11 cellular contexts compared by ENCODE assay signal in the genomic region with DNA sequence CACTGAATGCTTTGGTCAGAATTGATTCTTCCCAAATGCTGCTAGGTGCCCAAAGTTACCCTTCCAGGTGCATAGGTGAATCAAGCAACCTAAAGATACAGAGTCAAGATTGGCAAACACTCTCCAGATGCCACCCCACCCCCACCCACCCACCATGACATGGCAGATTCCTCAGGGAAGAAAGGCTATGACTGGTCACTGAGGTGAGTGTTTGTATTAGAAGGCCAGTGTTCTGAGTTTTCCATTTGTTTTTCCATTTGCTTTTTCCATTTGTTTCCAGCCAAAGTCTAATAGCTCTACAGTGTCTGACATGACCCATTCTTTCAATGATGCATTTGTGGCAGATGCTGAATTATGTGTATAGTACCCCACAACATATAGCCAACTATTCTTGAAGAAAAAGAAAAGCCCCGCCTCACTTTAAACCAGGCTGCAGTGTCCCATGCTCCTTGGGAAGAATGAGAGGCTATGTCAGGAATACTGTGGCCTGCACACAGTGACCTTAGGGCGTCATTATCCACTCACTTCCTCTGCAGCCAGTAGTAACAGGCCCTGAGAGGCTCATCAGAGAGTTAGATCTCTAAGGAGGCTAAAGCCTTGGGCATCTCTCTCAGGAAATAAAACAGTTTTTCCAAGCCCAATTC. TPM values are rescaled to one million over a fixed set of nuclear protein-coding genes. Genes with fewer than 3 reads are reported as not detected.
A peak's percentile ranks its signal among the peaks of the same experiment; 100 is the strongest.
DNase-seq lines count a peak whose midpoint lies in the region; ATAC-seq, FAIRE-seq and TF ChIP-seq lines count a peak whose summit lies in the region.
"Had no signal": no experiment of that assay in that cellular context is flagged by ENCODE, and none has a peak within 500 bp of the region (broad histone marks: within the 10 kb centered on the region; RNA-seq: fewer than 3 reads in every experiment).

No MANE protein-coding gene starts in this region.

- TF ChIP-seq CTCF in K562 (IDR thresholded peaks at IDR 0.05 in 2 of 3, conservative IDR thresholded peaks at IDR 0.05 in 1 of 3; ENCODE audit: insufficient read depth in 2 of 3, low read depth in 1 of 3, low read length in 3 of 3): no peak
- no peak for TF ChIP-seq CTCF in HepG2 (CRISPR knock-in tag; IDR thresholded peaks at IDR 0.05)

- H3K4me1 ChIP-seq in K562 (replicated peaks in 1 of 2; ENCODE audit: control insufficient read depth in 2 of 2, insufficient read depth in 2 of 2, low read length in 2 of 2) (peaks cover 0 to 21% of the 10 kb centered on the region in 2 experiments; a peak in 3 of 5 replicates), HepG2 (ENCODE audit: insufficient read depth, low read length) (peaks cover 41% of the 10 kb centered on the region)

- no peaks in the 10 kb centered on the region for H3K9me1 ChIP-seq in K562 (ENCODE audit: control insufficient read depth, insufficient read depth, low read length)

- POLR2A ChIA-PET in K562 (lab: Yijun Ruan, JAX): interaction anchor here (0.6 to 1.7 kb wide), 4 partner anchors 12 to 62 kb away, joined by 3 to 4 read pairs (median 4); no protein-coding TSS in a partner anchor
- POLR2A ChIA-PET in HepG2 (lab: Yijun Ruan, JAX): interaction anchor here (0.5 to 2.8 kb wide), 8 partner anchors 8 to 66 kb away, joined by 3 to 29 read pairs (median 6); partner anchors contain the start of genes HIBADH and TAX1BP1

- no peaks in the 10 kb centered on the region for H3K36me3 ChIP-seq in K562 (ENCODE audit: control insufficient read depth, insufficient read depth, low read length)
- H3K36me3 ChIP-seq in HepG2 (replicated peaks in 1 of 2; ENCODE audit: control insufficient read depth in 1 of 2, insufficient read depth in 2 of 2, low read length in 2 of 2): no peaks in the 10 kb centered on the region

- CTCF ChIA-PET in K562 (lab: Yijun Ruan, JAX; ENCODE audit: low intra/inter-chr PET ratio): no interaction called here
- CTCF ChIA-PET in HepG2 (lab: Yijun Ruan, JAX; ENCODE audit: low intra/inter-chr PET ratio, low total read pairs): no interaction called here

- TF ChIP-seq POLR2A in K562 (conservative IDR thresholded peaks at IDR 0.05) (no peak), HepG2 (IDR thresholded peaks at IDR 0.05; ENCODE audit: insufficient read depth in 1 of 2, low read depth in 2 of 2, low read length in 2 of 2) (no peak)

- intact Hi-C loops in K562 (cut with micrococcal nuclease): no loop called here
- intact Hi-C loops in HepG2 (cut with micrococcal nuclease; ENCODE audit: unreplicated experiment): no loop called here

- no peaks in the 10 kb centered on the region for H3K79me2 ChIP-seq in K562 (ENCODE audit: control insufficient read depth, insufficient read depth, low read length)
- no peaks in the 10 kb centered on the region for H3K79me2 ChIP-seq in HepG2 (ENCODE audit: insufficient read depth, low read length)

- H2AFZ ChIP-seq in K562 (ENCODE audit: low read depth, low read length): peak overlapping the region; percentile 84
- peak overlapping the region; percentile 54 for H2AFZ ChIP-seq in HepG2 (ENCODE audit: low read length)

- TF ChIP-seq EP300 in K562 (IDR thresholded peaks at IDR 0.05; ENCODE audit: low read length): no peak
- TF ChIP-seq EP300 in HepG2 (IDR thresholded peaks at IDR 0.05; ENCODE audit: low read depth in 2 of 2, low read length in 2 of 2): no peak
- no peak for TF ChIP-seq EP300 in HepG2 (CRISPR knock-in tag; IDR thresholded peaks at IDR 0.05; ENCODE audit: borderline replicate concordance)

- TF ChIP-seq RAD21 in K562 (CRISPR knock-in tag; conservative IDR thresholded peaks at IDR 0.05 in 1 of 2, IDR thresholded peaks at IDR 0.05 in 1 of 2) (no peak), HepG2 (CRISPR knock-in tag; IDR thresholded peaks at IDR 0.05) (no peak)

- ATAC-seq in K562 (peak; percentile 65), HepG2 (peak; percentile 75), HG02884 (IDR thresholded peaks at IDR 0.05; ENCODE audit: unreplicated experiment) (no peak)

- 0 out of 4 replicates have a peak overlapping the region, but pooled peaks of 1 of the 2 experiments have one; percentile 2 for H3K9ac ChIP-seq in K562 (ENCODE audit: insufficient read depth in 1 of 2, low read depth in 2 of 2, low read length in 2 of 2)
- peak overlapping the region; percentile 34; the same call in 1 of the 2 replicates for H3K9ac ChIP-seq in HepG2 (ENCODE audit: insufficient read depth, low read depth, low read length)

- H3K4me2 ChIP-seq in K562 (ENCODE audit: insufficient read depth, low read length) (no peak overlapping the region), HepG2 (ENCODE audit: low read depth, low read length) (peak overlapping the region; percentile 74)

- H4K20me1 ChIP-seq in K562 (replicated peaks; ENCODE audit: control insufficient read depth, insufficient read depth, low read length): no peaks in the 10 kb centered on the region
- H4K20me1 ChIP-seq in HepG2 (ENCODE audit: insufficient read depth, low read length): no peaks in the 10 kb centered on the region

- DNase-seq in HT-29 (ENCODE audit: low spot score) (peak; percentile 19), K562 (ENCODE audit: extremely low read depth in 1 of 4, low spot score in 3 of 4) (peak in 1 of 4 experiments; percentile 12), HepG2 (ENCODE audit: low spot score) (peak; percentile 66), urothelium cell line (ENCODE audit: low spot score) (peak; percentile 46), NCI-H2107 treated with DMSO at 0.1 percent for 48 hours (lab: John Stamatoyannopoulos, UW; ENCODE audit: unreplicated experiment) (no peak), frontal cortex (ENCODE audit: low spot score in 2 of 2) (no peak)
- DNase-seq: activated CD4-positive, alpha-beta memory T cell treated with anti-CD3 and anti-CD28 coated beads for 36 hours; DMS 273 treated with DMSO at 0.1 percent for 48 hours; effector CD4-positive, alpha-beta T cell; NCI-H2171 treated with DMSO at 0.1 percent for 48 hours had no signal

- H3K9me3 ChIP-seq in K562 (replicated peaks; ENCODE audit: control insufficient read depth, insufficient read depth, low read depth, low read length) (no peaks in the 10 kb centered on the region), HepG2 (ENCODE audit: low read length) (no peaks in the 10 kb centered on the region)

- H3K27me3 ChIP-seq in K562 (ENCODE audit: control insufficient read depth in 2 of 2, insufficient read depth in 2 of 2, low read length in 2 of 2) (no peaks in the 10 kb centered on the region), HepG2 (ENCODE audit: control insufficient read depth in 1 of 2, insufficient read depth in 2 of 2, low read length in 2 of 2) (no peaks in the 10 kb centered on the region)

- FAIRE-seq in K562 (lab: Jason Lieb, UNC) (peak; percentile 51), HepG2 (lab: Jason Lieb, UNC) (no peak), urothelium cell line (lab: Jason Lieb, UNC) (peak; percentile 20), frontal cortex (lab: Jason Lieb, UNC) (no peak)

- no TSS peak for BruUV-seq in K562 (replicated peaks; lab: Mats Ljungman, UMichigan)
- TSS peak; percentile 73 for BruUV-seq in HepG2 (replicated peaks; lab: Mats Ljungman, UMichigan)

- H3K4me3 ChIP-seq in K562 (no peak overlapping the region), HepG2 (replicated peaks in 1 of 3; ENCODE audit: insufficient read depth in 1 of 3, low read depth in 2 of 3, low read length in 3 of 3) (no peak overlapping the region; a peak in 1 of 6 replicates)

- 39% methylated on average over 2 of the region's 2 CpGs for WGBS in K562 (ENCODE audit: insufficient coverage, low coverage, missing lambda C conversion rate)
- 48% methylated on average over 2 of the region's 2 CpGs for WGBS in HepG2 (ENCODE audit: low lambda C conversion rate)

- H3K27ac ChIP-seq in K562 (ENCODE audit: extremely low read depth, low read depth, low read length) (peak overlapping the region; percentile 60), HepG2 (ENCODE audit: extremely low read length, insufficient read depth, low read length) (peak overlapping the region; percentile 74)

- in situ Hi-C loops in K562 (cut with MboI): no loop called here
- in situ Hi-C loops in HepG2 (cut with HindIII; ENCODE audit: extremely low pct_ligation_motif_present, low pct_unique_long_range_greater_than_20kb): no loop called here

RNA-seq across cellular contexts. Expression of gene HIBADH, which starts 16.1 kb away (rescaled TPM):
- total RNA-seq in HT-29 (2014; rRNA removed; shearing (Covaris generic)): 39.5 and 43.0 TPM in 2 replicates
- total RNA-seq in K562 (2011; cell fraction: chromatin; rRNA removed; ENCODE audit: low replicate concordance): 13.1 and 31.6 TPM in 2 replicates
- total RNA-seq in K562 (2011; cell fraction: nucleolus; rRNA removed): 6.7 and 8.3 TPM in 2 replicates
- 16.2 and 18.0 TPM in 2 replicates for total RNA-seq in K562 (2011; cell fraction: nucleoplasm; rRNA removed)
- total RNA-seq in K562 (2014; rRNA removed) (38.0 and 40.2 TPM in 2 replicates), K562 (2014; rRNA removed; fragmentation: Illumina TruSeq; extraction: Trizol) (36.9 and 41.2 TPM in 2 replicates), K562 (2015; rRNA removed; fragmentation: Illumina TruSeq; extraction: Trizol) (35.4 and 36.0 TPM in 2 replicates), K562 (2021) (28.9 and 29.4 TPM in 2 replicates), HepG2 (2016; rRNA removed; fragmentation: Illumina TruSeq; extraction: Trizol) (59.5 and 75.2 TPM in 2 replicates), frontal cortex (13.5 TPM)
- polyA plus RNA-seq in K562 (2011; rRNA removed) (57.8 and 67.8 TPM in 2 replicates), K562 (2014; fragmentation: Illumina TruSeq; extraction: Trizol) (38.5 and 51.0 TPM in 2 replicates), K562 (2014; fragmentation: Nextera tagmentation; extraction: Ambion mirVana) (10 to 100 TPM; 10.7 to 13.9 TPM), K562 (2014; rRNA removed) (45.3 and 46.7 TPM in 2 replicates), HepG2 (2011; rRNA removed) (38.3 and 49.9 TPM in 2 replicates)
- 26.6 and 49.6 TPM in 2 replicates for polyA plus RNA-seq in K562 (2011; cell fraction: cytosol; rRNA removed)
- polyA plus RNA-seq in K562 (2011; cell fraction: nucleus; rRNA removed): 14.5 and 23.0 TPM in 2 replicates
- 29.4 and 32.4 TPM in 2 replicates for polyA plus RNA-seq in K562 (2012)
- polyA minus RNA-seq in K562 (2011; rRNA and poly(A)+ RNA removed): 32.3 and 38.1 TPM in 2 replicates
- polyA minus RNA-seq in K562 (2011; cell fraction: cytosol; rRNA and poly(A)+ RNA removed): 14.6 and 14.9 TPM in 2 replicates
- 11.2 and 16.2 TPM in 2 replicates for polyA minus RNA-seq in K562 (2011; cell fraction: nucleus; rRNA and poly(A)+ RNA removed)
- 18.4 and 19.7 TPM in 2 replicates for total RNA-seq in HepG2 (2016; cell fraction: cytosol; rRNA removed; fragmentation: Illumina TruSeq; extraction: Trizol; ENCODE audit: low read depth)
- total RNA-seq in HepG2 (2016; cell fraction: insoluble cytoplasmic fraction; rRNA removed; fragmentation: Illumina TruSeq; extraction: Trizol): 58.9 and 80.7 TPM in 2 replicates
- total RNA-seq in HepG2 (2016; cell fraction: membrane; rRNA removed; fragmentation: Illumina TruSeq; extraction: Trizol): 28.1 and 29.5 TPM in 2 replicates
- total RNA-seq in HepG2 (2016; cell fraction: nucleus; rRNA removed; fragmentation: Illumina TruSeq; extraction: Trizol): 35.3 and 35.9 TPM in 2 replicates
- 33.7 and 40.2 TPM in 2 replicates for polyA plus RNA-seq in HepG2 (2011; cell fraction: cytosol; rRNA removed)
- polyA plus RNA-seq in HepG2 (2011; cell fraction: nucleus; rRNA removed): 11.1 and 14.5 TPM in 2 replicates
- polyA plus RNA-seq in HepG2 (2012): 25.4 and 35.3 TPM in 2 replicates
- polyA plus RNA-seq in HepG2 (2016; cell fraction: cytosol; fragmentation: Illumina TruSeq; extraction: Trizol; ENCODE audit: low read depth): 9.2 and 10.5 TPM in 2 replicates
- 92.1 and 102 TPM in 2 replicates for polyA plus RNA-seq in HepG2 (2016; cell fraction: insoluble cytoplasmic fraction; fragmentation: Illumina TruSeq; extraction: Trizol; ENCODE audit: low read depth)
- polyA plus RNA-seq in HepG2 (2016; cell fraction: membrane; fragmentation: Illumina TruSeq; extraction: Trizol; ENCODE audit: low read depth): 20.4 and 23.5 TPM in 2 replicates
- 41.6 and 44.3 TPM in 2 replicates for polyA plus RNA-seq in HepG2 (2016; cell fraction: nucleus; fragmentation: Illumina TruSeq; extraction: Trizol; ENCODE audit: insufficient read depth, low read depth)
- polyA minus RNA-seq in HepG2 (2011; rRNA and poly(A)+ RNA removed; ENCODE audit: low replicate concordance): 16.6 and 21.9 TPM in 2 replicates
- polyA minus RNA-seq in HepG2 (2011; cell fraction: cytosol; rRNA and poly(A)+ RNA removed): 15.9 and 16.9 TPM in 2 replicates
- 23.2 and 25.1 TPM in 2 replicates for polyA minus RNA-seq in HepG2 (2011; cell fraction: nucleus; rRNA and poly(A)+ RNA removed)

Comparison
In these comparisons a context has a peak if more than half of its experiments do, and no peak if none do; other contexts are left out.
1. DNase-seq: peak in HT-29 (single experiment), HepG2 (single experiment) and urothelium cell line (single experiment); none in NCI-H2107 treated with DMSO at 0.1 percent for 48 hours (single experiment) and frontal cortex (0 of 2).